In genomic region chr13:38349386-38350113, GRCh38 we compare ENCODE assay signal across 8 cellular contexts. TPM values are rescaled to one million over a fixed set of nuclear protein-coding genes. Genes with fewer than 3 reads are reported as not detected.
A peak's percentile ranks its signal among the peaks of the same experiment; 100 is the strongest.
DNase-seq lines count a peak whose midpoint lies in the region; ATAC-seq and TF ChIP-seq lines count a peak whose summit lies in the region.

Gene UFM1 (plus strand): TSS chr13:38349851. CDS start chr13:38349920, 69 bp downstream.

- peaks cover 22% of the 10 kb centered on the region for H3K36me3 Mint-ChIP-seq in activated T-cell treated with anti-CD3 and anti-CD28 coated beads, Interleukin-2, amount 50 U/mL, for 4 hours (ENCODE audit: insufficient read depth)

- peaks cover 8% of the 10 kb centered on the region; the same call in 1 of the 2 replicates for H3K4me1 ChIP-seq in Panc1 (ENCODE audit: control insufficient read depth, insufficient read depth, low read length)
- H3K4me1 ChIP-seq in mucosa of rectum (ENCODE audit: control insufficient read depth in 2 of 2, insufficient read depth in 2 of 2, low read length in 2 of 2), result peaks cover 10 to 14% of the 10 kb centered on the region in 2 donors

- CTCF ChIA-PET in Panc1 (lab: Charles Lee), result no interaction called here

- no peaks in the 10 kb centered on the region for H3K27me3 Mint-ChIP-seq in activated T-cell treated with anti-CD3 and anti-CD28 coated beads, Interleukin-2, amount 50 U/mL, for 4 hours (ENCODE audit: low read depth)

- in situ Hi-C loops in Panc1 (cut with HindIII; ENCODE audit: low pct_unique_long_range_greater_than_20kb, low sequenced_read_pairs), result no loop called here

- no peak for TF ChIP-seq CTCF in Panc1 (IDR thresholded peaks at IDR 0.05)

- no TSS peak for BruUV-seq in Panc1 (replicated peaks; lab: Mats Ljungman, UMichigan)

- H3K27me3 ChIP-seq in Panc1 (ENCODE audit: control insufficient read depth, insufficient read depth, low read length), result no peaks in the 10 kb centered on the region
- H3K27me3 ChIP-seq in mucosa of rectum (ENCODE audit: control insufficient read depth in 2 of 2, insufficient read depth in 2 of 2, low read length in 2 of 2), result no peaks in the 10 kb centered on the region

- peak within 1 kb of the TSS; percentile 93 for H3K4me3 Mint-ChIP-seq in activated T-cell treated with anti-CD3 and anti-CD28 coated beads, Interleukin-2, amount 50 U/mL, for 4 hours

- peaks cover 12% of the 10 kb centered on the region for H3K36me3 ChIP-seq in Panc1 (ENCODE audit: control insufficient read depth, insufficient read depth, low read length)
- peaks cover 3 to 7% of the 10 kb centered on the region in 2 donors for H3K36me3 ChIP-seq in mucosa of rectum (ENCODE audit: control insufficient read depth in 2 of 2, insufficient read depth in 2 of 2, low read length in 2 of 2)

- H3K27ac ChIP-seq in Panc1 (ENCODE audit: low read length) (peak within 1 kb of the TSS; percentile 94), mucosa of rectum (ENCODE audit: low read depth in 2 of 2, low read length in 2 of 2) (peak within 1 kb of the TSS; percentile 93 to 94)

- intact Hi-C loops in Panc1 (cut with micrococcal nuclease; ENCODE audit: unreplicated experiment), result no loop called here

- H3K4me3 ChIP-seq in Panc1 (ENCODE audit: low read depth in 2 of 2, low read length in 2 of 2), result peak within 1 kb of the TSS; percentile 78 to 97
- H3K4me3 ChIP-seq in mucosa of rectum (ENCODE audit: low read length in 2 of 2), result peak within 1 kb of the TSS; percentile 95 to 97

- TF ChIP-seq POLR2A in erythroblast (IDR thresholded peaks at IDR 0.05; ENCODE audit: low read length), result peak; percentile 83

- DNase-seq in DMS53 (lab: John Stamatoyannopoulos, UW) (peak; percentile 96), KG1 (lab: John Stamatoyannopoulos, UW) (peak; percentile 96), Panc1 (ENCODE audit: low read depth, low spot score) (peak; percentile 75), erythroblast (lab: John Stamatoyannopoulos, UW) (peak; percentile 95 to 96)
- peak; percentile 77 for DNase-seq in activated T-cell treated with anti-CD3 and anti-CD28 coated beads, Interleukin-2, amount 50 U/mL, for 4 hours
- DNase-seq in stimulated activated CD8-positive, alpha-beta memory T cell treated with anti-CD3 and anti-CD28 coated beads, Interleukin-4, amount 100 ng/mL, for 48 hours, result peak; percentile 88

- H3K9ac ChIP-seq in mucosa of rectum (ENCODE audit: low read depth in 1 of 2, low read length in 2 of 2), result peak within 1 kb of the TSS; percentile 92 to 97

- H3K9me3 Mint-ChIP-seq in activated T-cell treated with anti-CD3 and anti-CD28 coated beads, Interleukin-2, amount 50 U/mL, for 4 hours, result no peaks in the 10 kb centered on the region

- POLR2A ChIA-PET in Panc1 (lab: Charles Lee), result interaction anchor here (0.8 kb wide), 1 partner anchor 14 kb away, joined by 4 read pairs; no protein-coding TSS in a partner anchor

- ATAC-seq in GM21723 (IDR thresholded peaks at IDR 0.05; ENCODE audit: unreplicated experiment) (peak; percentile 95), Panc1 (peak; percentile 99)
- ATAC-seq in activated T-cell treated with anti-CD3 and anti-CD28 coated beads, Interleukin-2, amount 50 U/mL, for 4 hours, result peak; percentile 92

- H3K9me3 ChIP-seq in Panc1 (ENCODE audit: control insufficient read depth, insufficient read depth, low read depth, low read length), result no peaks in the 10 kb centered on the region
- no peaks in the 10 kb centered on the region for H3K9me3 ChIP-seq in mucosa of rectum (ENCODE audit: control insufficient read depth in 2 of 2, low read length in 2 of 2)

- H3K4me1 Mint-ChIP-seq in activated T-cell treated with anti-CD3 and anti-CD28 coated beads, Interleukin-2, amount 50 U/mL, for 4 hours (ENCODE audit: low read depth), result peaks cover 38% of the 10 kb centered on the region

RNA-seq across cellular contexts. Expression of gene UFM1, which starts in this region (rescaled TPM):
- total RNA-seq in Panc1 (2021; ENCODE audit: unreplicated experiment), result 34.6 TPM
- polyA plus RNA-seq in Panc1 (2012; ENCODE audit: insufficient read length), result 25.7 TPM
- total RNA-seq in activated T-cell treated with anti-CD3 and anti-CD28 coated beads, Interleukin-2, amount 50 U/mL, for 4 hours, result 10 to 100 TPM; 72.3 to 97.6 (median 82.6) TPM

Comparison
In these comparisons a context has a peak if more than half of its experiments do, and no peak if none do; other contexts are left out.
1. Peak in every context shown above with its lines: DNase-seq, ATAC-seq, H3K4me3 ChIP-seq and H3K27ac ChIP-seq.